8 cellular contexts compared by ENCODE assay signal in the genomic region with DNA sequence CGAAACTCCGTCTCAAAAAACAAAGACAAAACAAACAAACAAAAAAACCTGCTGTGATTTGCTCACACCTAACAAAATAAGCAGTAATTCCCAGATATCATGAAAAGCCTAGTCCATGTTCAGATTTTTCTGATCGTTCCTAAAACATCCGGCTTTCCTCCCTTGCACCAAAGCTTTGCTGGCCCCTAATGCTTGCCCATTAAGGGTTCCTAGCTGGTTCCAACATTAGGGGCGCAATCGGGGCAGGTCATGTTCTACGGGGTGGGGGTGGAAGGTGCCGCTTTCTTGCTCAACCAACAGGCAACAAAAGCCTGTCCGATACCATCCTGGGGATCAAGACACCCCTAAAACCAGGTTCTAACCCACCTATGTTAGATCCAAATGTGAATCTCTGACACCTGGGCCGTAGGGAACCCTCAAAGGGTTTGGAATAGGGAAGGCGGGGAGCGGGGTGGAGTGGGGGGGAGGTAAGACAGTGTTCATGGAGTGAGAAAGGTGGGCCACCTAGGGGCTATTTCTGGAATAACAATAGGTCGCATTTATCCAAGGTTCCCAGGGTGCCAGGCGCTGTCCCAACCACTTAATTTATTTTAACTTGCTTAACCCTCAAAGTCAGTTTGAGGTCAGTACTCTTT. TPM values are rescaled to one million over a fixed set of nuclear protein-coding genes. Genes with fewer than 3 reads are reported as not detected.
DNase-seq lines count a peak whose midpoint lies in the region; ATAC-seq and TF ChIP-seq lines count a peak whose summit lies in the region.

No MANE protein-coding gene starts in this region.

- WGBS in GM23248 (ENCODE audit: low coverage in 1 of 2, low lambda C conversion rate in 2 of 2, missing lambda C conversion rate in 2 of 2), 2 experiments: 19 to 22% methylated on average over 14 of the region's 14 CpGs
- WGBS in esophagus muscularis mucosa: 25% methylated on average over 14 of the region's 14 CpGs

- H3K4me2 ChIP-seq in GM23248 (ENCODE audit: unreplicated experiment): peak overlapping the region; percentile 56

- DNase-seq in AG09309 (ENCODE audit: low read depth) (no peak), GM23248 (peak; percentile 73), NCI-H226 (peak; percentile 30), esophagus muscularis mucosa (ENCODE audit: extremely low spot score) (no peak), mucosa of gallbladder (ENCODE audit: low spot score) (peak; percentile 51), thoracic aorta (ENCODE audit: low spot score) (no peak)
- DNase-seq in activated CD8-positive, alpha-beta memory T cell treated with anti-CD3 and anti-CD28 coated beads for 24 hours: peak; percentile 72

- ATAC-seq in thoracic aorta (ENCODE audit: insufficient number of reproducible peaks, low FRiP score, low read depth) (no peak), GM21717 (IDR thresholded peaks at IDR 0.05; ENCODE audit: unreplicated experiment) (no peak)

- no peak for TF ChIP-seq EP300 in esophagus muscularis mucosa (IDR thresholded peaks at IDR 0.05)

- no peaks in the 10 kb centered on the region for H3K27me3 ChIP-seq in GM23248 (replicated peaks; ENCODE audit: insufficient read depth)
- H3K27me3 ChIP-seq in esophagus muscularis mucosa: peaks cover 0 to 55% (median 10%) of the 10 kb centered on the region in 4 donors
- no peaks in the 10 kb centered on the region for H3K27me3 ChIP-seq in thoracic aorta (replicated peaks; ENCODE audit: insufficient read depth)

- H3K4me1 ChIP-seq in GM23248 (ENCODE audit: insufficient read depth) (peaks cover 15% of the 10 kb centered on the region), esophagus muscularis mucosa (peaks cover 3 to 13% (median 11%) of the 10 kb centered on the region in 4 donors), thoracic aorta (ENCODE audit: control insufficient read depth in 1 of 2, low read depth in 2 of 2) (peaks cover 0 to 5% of the 10 kb centered on the region in 2 donors)

- H3K9me3 ChIP-seq in GM23248 (ENCODE audit: low read depth) (no peaks in the 10 kb centered on the region), esophagus muscularis mucosa (no peaks in the 10 kb centered on the region), thoracic aorta (no peaks in the 10 kb centered on the region)

- H3K4me3 ChIP-seq in AG09309 (ENCODE audit: control insufficient read depth, low read depth, low read length): no peak overlapping the region
- H3K4me3 ChIP-seq in GM23248: peak overlapping the region; percentile 37; the same call in 1 of the 2 replicates
- H3K4me3 ChIP-seq in esophagus muscularis mucosa: peak overlapping the region in 3 of 4 donors; percentile 1 to 19 (median 12)
- no peak overlapping the region for H3K4me3 ChIP-seq in thoracic aorta

- H3K27ac ChIP-seq in GM23248 (no peak overlapping the region), esophagus muscularis mucosa (replicated peaks in 1 of 4) (no peak overlapping the region), thoracic aorta (no peak overlapping the region)

- 0 out of 2 replicates have a peak overlapping the region, but pooled peaks have one; percentile 23 for H3K9ac ChIP-seq in GM23248

- H3K36me3 ChIP-seq in GM23248 (ENCODE audit: low read depth) (no peaks in the 10 kb centered on the region), esophagus muscularis mucosa (no peaks in the 10 kb centered on the region), thoracic aorta (no peaks in the 10 kb centered on the region)

- in situ Hi-C loops in GM23248 (cut with MboI): no loop called here

- H3K9me2 ChIP-seq in GM23248 (ENCODE audit: insufficient read depth): no peaks in the 10 kb centered on the region

- intact Hi-C loops in esophagus muscularis mucosa (cut with DNase I): loop anchor here (2.0 kb wide), 1 partner anchor 117 kb away; no protein-coding TSS in a partner anchor

- peaks cover 8% of the 10 kb centered on the region for H3F3A ChIP-seq in GM23248 (ENCODE audit: insufficient read depth)

- TF ChIP-seq CTCF in AG09309 (IDR thresholded peaks at IDR 0.05; ENCODE audit: control insufficient read depth, insufficient read depth, low read depth, low read length, missing control alignments): peak; percentile 69
- peak; percentile 47 to 67 (median 50) for TF ChIP-seq CTCF in esophagus muscularis mucosa (IDR thresholded peaks at IDR 0.05)
- peak; percentile 56 for TF ChIP-seq CTCF in thoracic aorta (IDR thresholded peaks at IDR 0.05)

- TF ChIP-seq POLR2A in esophagus muscularis mucosa (IDR thresholded peaks at IDR 0.05; ENCODE audit: low read depth): no peak

- no peaks in the 10 kb centered on the region for H4K20me1 ChIP-seq in GM23248 (ENCODE audit: insufficient read depth)

- peak overlapping the region; percentile 79 for H2AFZ ChIP-seq in GM23248

- no peaks in the 10 kb centered on the region for H3K79me2 ChIP-seq in GM23248 (ENCODE audit: insufficient read depth)

RNA-seq across cellular contexts. Expression of gene FXYD3, which starts 25.3 kb away (rescaled TPM):
- not detected in 2 replicates for total RNA-seq in GM23248 (2014; rRNA removed; shearing (Covaris generic))
- not detected in 2 replicates for polyA plus RNA-seq in GM23248 (2016; fragmentation: Nextera tagmentation; extraction: Ambion mirVana)
- total RNA-seq in esophagus muscularis mucosa (1 to 10 TPM in 3 of 4 donors, under 1 TPM in 1; 0.83 to 3.8 (median 3.1) TPM), mucosa of gallbladder (139 TPM), thoracic aorta (1 to 10 TPM in 1 of 2 donors, under 1 TPM in 1; 0.68 to 6.4 TPM)

RNA-seq across cellular contexts. Expression of gene LGI4, which starts 44.6 kb away (rescaled TPM):
- total RNA-seq in GM23248 (2014; rRNA removed; shearing (Covaris generic)): 0.86 TPM in 1 of 2 replicates, not detected in the other
- polyA plus RNA-seq in GM23248 (2016; fragmentation: Nextera tagmentation; extraction: Ambion mirVana): 0.06 and 0.49 TPM in 2 replicates
- total RNA-seq in esophagus muscularis mucosa: 10 to 100 TPM; 32.0 to 58.6 (median 49.2) TPM
- 8.9 TPM for total RNA-seq in mucosa of gallbladder
- total RNA-seq in thoracic aorta: 10 to 100 TPM in 1 of 2 donors, 1 to 10 TPM in 1; 7.9 to 17.4 TPM

RNA-seq across cellular contexts. Expression of gene FXYD1, which starts 48.3 kb away (rescaled TPM):
- total RNA-seq in GM23248 (2014; rRNA removed; shearing (Covaris generic)): 0.43 TPM in 1 of 2 replicates, not detected in the other
- polyA plus RNA-seq in GM23248 (2016; fragmentation: Nextera tagmentation; extraction: Ambion mirVana): 1.2 and 1.9 TPM in 2 replicates
- total RNA-seq in esophagus muscularis mucosa: 10 to 100 TPM; 44.4 to 92.6 (median 70.7) TPM
- 94.0 TPM for total RNA-seq in mucosa of gallbladder
- total RNA-seq in thoracic aorta: 10 to 100 TPM; 50.7 to 65.8 TPM

RNA-seq across cellular contexts. Expression of gene HPN, which starts 48.8 kb away (rescaled TPM):
- not detected in 2 replicates for total RNA-seq in GM23248 (2014; rRNA removed; shearing (Covaris generic))
- not detected in 2 replicates for polyA plus RNA-seq in GM23248 (2016; fragmentation: Nextera tagmentation; extraction: Ambion mirVana)
- total RNA-seq in esophagus muscularis mucosa (under 1 TPM in 3 of 4 donors, not detected in 1; 0.33 to 0.86 (median 0.58) TPM), mucosa of gallbladder (21.4 TPM), thoracic aorta (1 to 10 TPM in 1 of 2 donors, under 1 TPM in 1; 0.35 to 5.4 TPM)

RNA-seq across cellular contexts. Expression of gene FXYD7, which starts 52.8 kb away (rescaled TPM):
- not detected in 2 replicates for total RNA-seq in GM23248 (2014; rRNA removed; shearing (Covaris generic))
- polyA plus RNA-seq in GM23248 (2016; fragmentation: Nextera tagmentation; extraction: Ambion mirVana): not detected in 2 replicates
- total RNA-seq in esophagus muscularis mucosa (under 1 TPM in 1 of 4 donors, not detected in 3; 0.71 TPM), mucosa of gallbladder (not detected), thoracic aorta (not detected)

Comparison
In these comparisons a context has a peak if more than half of its experiments do, and no peak if none do; other contexts are left out.
1. DNase-seq: peak in GM23248 (single experiment), NCI-H226 (single experiment), activated CD8-positive, alpha-beta memory T cell treated with anti-CD3 and anti-CD28 coated beads for 24 hours (single experiment) and mucosa of gallbladder (single experiment); none in AG09309 (single experiment), esophagus muscularis mucosa (single experiment) and thoracic aorta (single experiment).
2. H3K4me3 ChIP-seq: peak in GM23248 (single experiment) and esophagus muscularis mucosa (3 of 4); none in AG09309 (single experiment) and thoracic aorta (single experiment).
3. RNA of gene FXYD3, which starts 25.3 kb away (total RNA-seq): 139 TPM in mucosa of gallbladder (single experiment); 0.68 to 6.4 TPM in thoracic aorta, 0.83 to 3.8 TPM in esophagus muscularis mucosa and not detected in GM23248; every median in the first group is over 10 times any median in the second.
4. RNA of gene FXYD1, which starts 48.3 kb away (total RNA-seq): 94.0 TPM in mucosa of gallbladder (single experiment), 44.4 to 92.6 TPM in esophagus muscularis mucosa and 50.7 to 65.8 TPM in thoracic aorta; 0.43 TPM in GM23248; every median in the first group is over 10 times any median in the second.
5. Peak in every context shown above with its lines, with median percentiles within 50 percentile points of each other: CTCF ChIP-seq.